In the genomic region with DNA sequence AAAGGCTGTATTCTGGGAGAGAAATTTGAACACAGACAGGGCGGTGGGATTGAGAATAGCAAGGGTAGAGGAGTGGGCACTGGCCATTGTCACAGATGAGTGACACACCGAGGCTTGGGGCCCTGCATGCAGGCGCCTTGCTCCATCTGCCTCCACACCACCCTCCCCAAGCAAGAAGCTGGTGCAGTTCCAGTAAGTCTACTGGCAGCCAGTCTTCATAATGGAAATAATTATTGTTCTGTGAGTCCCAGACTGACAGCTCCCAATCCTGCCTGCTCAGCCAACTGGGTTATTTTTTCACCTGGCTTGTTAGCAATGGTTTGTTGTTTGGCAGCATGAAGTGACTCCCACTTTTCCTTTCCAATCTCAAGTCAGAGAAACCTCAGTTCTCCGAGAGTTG, we compare ENCODE assay signal across 16 cellular contexts.
"Had no signal": no experiment of that assay in that cellular context is flagged by ENCODE, and none has a peak within 500 bp of the region (broad histone marks: within the 10 kb centered on the region; RNA-seq: fewer than 3 reads in every experiment).

No MANE protein-coding gene starts in this region.

- ATAC-seq: activated CD8-positive, alpha-beta T cell treated with anti-CD3 and anti-CD28 coated beads for 36 hours; activated naive CD4-positive, alpha-beta T cell treated with anti-CD3 and anti-CD28 coated beads, Interleukin-2, amount 50 U/mL, for 72 hours; foreskin keratinocyte; left cardiac atrium; stimulated activated naive B cell treated with anti-CD40 and anti-IgM and Interleukin-4, amounts not matched to agents 10 μg/mL and 1 μg/mL and 100 μg/mL, for 72 hours; T-cell had no signal

- H3K27me3 Mint-ChIP-seq: activated CD4-positive, alpha-beta T cell treated with anti-CD3 and anti-CD28 coated beads, Interleukin-2, amount 10 ng/mL, durations not matched to agents 24 days and 14 days; activated CD8-positive, alpha-beta T cell treated with anti-CD3 and anti-CD28 coated beads for 36 hours; stimulated activated naive B cell treated with anti-CD40 and anti-IgM and Interleukin-4, amounts not matched to agents 10 μg/mL and 1 μg/mL and 100 μg/mL, for 72 hours; T-cell had no signal

- H3K4me3 Mint-ChIP-seq: activated CD4-positive, alpha-beta T cell treated with anti-CD3 and anti-CD28 coated beads, Interleukin-2, amount 10 ng/mL, durations not matched to agents 24 days and 14 days; activated CD8-positive, alpha-beta T cell treated with anti-CD3 and anti-CD28 coated beads for 36 hours; nephron progenitor cell; stimulated activated naive B cell treated with anti-CD40 and anti-IgM and Interleukin-4, amounts not matched to agents 10 μg/mL and 1 μg/mL and 100 μg/mL, for 72 hours; T-cell had no signal

- H3K9me3 Mint-ChIP-seq: activated CD4-positive, alpha-beta T cell treated with anti-CD3 and anti-CD28 coated beads, Interleukin-2, amount 10 ng/mL, durations not matched to agents 24 days and 14 days; activated CD8-positive, alpha-beta T cell treated with anti-CD3 and anti-CD28 coated beads for 36 hours; activated naive CD4-positive, alpha-beta T cell treated with anti-CD3 and anti-CD28 coated beads, Interleukin-2, amount 50 U/mL, for 72 hours; nephron progenitor cell; T-cell had no signal

- H3K27ac ChIP-seq: foreskin keratinocyte, thyroid gland had no signal

- H3K27ac Mint-ChIP-seq: activated CD4-positive, alpha-beta T cell treated with anti-CD3 and anti-CD28 coated beads, Interleukin-2, amount 10 ng/mL, durations not matched to agents 24 days and 14 days; activated CD8-positive, alpha-beta T cell treated with anti-CD3 and anti-CD28 coated beads for 36 hours; stimulated activated naive B cell treated with anti-CD40 and anti-IgM and Interleukin-4, amounts not matched to agents 10 μg/mL and 1 μg/mL and 100 μg/mL, for 72 hours; T-cell had no signal

- DNase-seq: activated CD4-positive, alpha-beta T cell treated with anti-CD3 and anti-CD28 coated beads, Interleukin-2, amount 10 ng/mL, durations not matched to agents 24 days and 14 days; activated CD4-positive, CD25-positive, alpha-beta regulatory T cell; activated CD8-positive, alpha-beta T cell treated with anti-CD3 and anti-CD28 coated beads for 36 hours; activated gamma-delta T cell treated with Interleukin-2 at 50 U/mL for 16 hours; foreskin keratinocyte; glutamatergic neuron; hippocampal formation; left cardiac atrium; nephron progenitor cell; posterior cingulate gyrus; retina; stimulated activated naive B cell treated with anti-CD40 and anti-IgM and Interleukin-4, amounts not matched to agents 10 μg/mL and 1 μg/mL and 100 μg/mL, for 72 hours; T-cell; T-helper 9 cell; thyroid gland had no signal

- H3K4me1 ChIP-seq: thyroid gland had no signal

- H3K27me3 ChIP-seq: foreskin keratinocyte, thyroid gland had no signal

- H3K4me3 ChIP-seq: thyroid gland had no signal

- H3K9me3 ChIP-seq: thyroid gland had no signal

- H3K36me3 ChIP-seq: thyroid gland had no signal
